Comparison of ENCODE assay signal across 1 cellular context in genomic region chr16:3143598-3144330, GRCh38.
TF ChIP-seq lines count a peak whose summit lies in the region.

No MANE protein-coding gene starts in this region.

TF ChIP-seq in HepG2, 621 proteins besides CTCF, POLR2A, EP300 and RAD21 (continued from another document and continues in another):
- TF ChIP-seq ZFX (CRISPR knock-in tag; IDR thresholded peaks at IDR 0.05; ENCODE audit: low read depth) (peak; percentile 81; the same call in 1 of the 2 replicates), SALL1 (CRISPR knock-in tag; IDR thresholded peaks at IDR 0.05) (peak; percentile 34; the same call in 1 of the 2 replicates), NFE2 (CRISPR knock-in tag; IDR thresholded peaks at IDR 0.05) (no peak), SMC3 (IDR thresholded peaks at IDR 0.05; ENCODE audit: low read length) (no peak), DRAP1 (CRISPR knock-in tag; IDR thresholded peaks at IDR 0.05) (0 out of 2 replicates have a peak, but pooled peaks have one; percentile 3), ZSCAN21 (CRISPR knock-in tag; IDR thresholded peaks at IDR 0.05; ENCODE audit: borderline replicate concordance) (peak; percentile 54; the same call in 1 of the 2 replicates), SAFB2 (CRISPR knock-in tag; IDR thresholded peaks at IDR 0.05; ENCODE audit: borderline replicate concordance, low read depth) (0 out of 2 replicates have a peak, but pooled peaks have one; percentile 25), GABPB1 (CRISPR knock-in tag; IDR thresholded peaks at IDR 0.05) (peak; percentile 47; the same call in 1 of the 2 replicates), KDM3A (CRISPR knock-in tag; IDR thresholded peaks at IDR 0.05; ENCODE audit: low read depth) (no peak), ZFYVE20 (CRISPR knock-in tag; IDR thresholded peaks at IDR 0.05; ENCODE audit: borderline replicate concordance, low read depth) (no peak), ZNF558 (CRISPR knock-in tag; IDR thresholded peaks at IDR 0.05; ENCODE audit: borderline replicate concordance) (no peak), ZNF646 (CRISPR knock-in tag; IDR thresholded peaks at IDR 0.05) (no peak), ZXDC (CRISPR knock-in tag; IDR thresholded peaks at IDR 0.05) (no peak), ZNF713 (CRISPR knock-in tag; IDR thresholded peaks at IDR 0.05) (0 out of 2 replicates have a peak, but pooled peaks have one; percentile 27), IKZF4 (CRISPR knock-in tag; IDR thresholded peaks at IDR 0.05; ENCODE audit: borderline replicate concordance, low read depth, not compliant biosample characterization) (peak; percentile 48), ZBTB38 (CRISPR knock-in tag; IDR thresholded peaks at IDR 0.05) (no peak), KAT7 (CRISPR knock-in tag; IDR thresholded peaks at IDR 0.05; ENCODE audit: borderline replicate concordance) (0 out of 2 replicates have a peak, but pooled peaks have one; percentile 11), SRSF4 (IDR thresholded peaks at IDR 0.05; ENCODE audit: low read depth, low read length, poor library complexity, severe bottlenecking) (no peak), MTA1 (CRISPR knock-in tag; IDR thresholded peaks at IDR 0.05; ENCODE audit: borderline replicate concordance) (peak; percentile 61; the same call in 1 of the 2 replicates), HIC2 (CRISPR knock-in tag; IDR thresholded peaks at IDR 0.05; ENCODE audit: low read depth) (peak; percentile 51; the same call in 1 of the 2 replicates), KIAA2018 (CRISPR knock-in tag; IDR thresholded peaks at IDR 0.05; ENCODE audit: borderline replicate concordance) (no peak), HNRNPLL (IDR thresholded peaks at IDR 0.05; ENCODE audit: low read depth, low read length, poor library complexity, severe bottlenecking) (no peak), ZNF850 (CRISPR knock-in tag; conservative IDR thresholded peaks at IDR 0.05) (no peak), ZBTB7B (CRISPR knock-in tag; IDR thresholded peaks at IDR 0.05) (0 out of 2 replicates have a peak, but pooled peaks have one; percentile 26), NR2C2 (CRISPR knock-in tag; IDR thresholded peaks at IDR 0.05; ENCODE audit: borderline replicate concordance) (peak; percentile 12; the same call in 1 of the 2 replicates), LRRFIP1 (CRISPR knock-in tag; conservative IDR thresholded peaks at IDR 0.05) (no peak), MLXIP (CRISPR knock-in tag; IDR thresholded peaks at IDR 0.05; ENCODE audit: borderline replicate concordance) (no peak)
